Comparison of ENCODE assay signal across 2 cellular contexts in genomic region chr2:20272-20671, GRCh38. TPM values are rescaled to one million over a fixed set of nuclear protein-coding genes. Genes with fewer than 3 reads are reported as not detected.
"Had no signal": no experiment of that assay in that cellular context is flagged by ENCODE, and none has a peak within 500 bp of the region (broad histone marks: within the 10 kb centered on the region; RNA-seq: fewer than 3 reads in every experiment).

No MANE protein-coding gene starts in this region.

RNA-seq across cellular contexts. Expression of gene FAM110C, which starts 26.0 kb away (rescaled TPM):
- total RNA-seq: fibroblast of villous mesenchyme, myocyte had no signal
